13 cellular contexts compared by ENCODE assay signal in the genomic region with DNA sequence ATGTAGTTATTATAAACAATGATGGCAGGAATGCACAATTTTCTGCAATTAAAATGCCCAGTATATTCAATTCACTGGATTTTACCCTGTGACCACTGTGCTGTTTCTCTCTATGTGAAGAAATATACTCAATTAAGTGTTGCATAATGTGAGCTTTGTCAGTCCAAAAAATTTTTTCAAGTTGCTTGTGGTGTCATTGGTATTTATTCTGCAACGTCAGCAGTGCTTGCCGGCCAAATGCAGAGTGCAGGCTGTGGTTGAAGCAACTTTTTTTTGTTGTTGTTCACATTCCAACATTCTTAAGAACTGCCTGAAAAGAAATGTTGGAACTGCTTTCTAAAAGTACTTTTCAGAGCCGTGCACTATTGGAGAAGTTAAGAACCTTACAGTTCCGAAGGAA.
DNase-seq lines count a peak whose midpoint lies in the region; ATAC-seq, FAIRE-seq and TF ChIP-seq lines count a peak whose summit lies in the region.
"Had no signal": no experiment of that assay in that cellular context is flagged by ENCODE, and none has a peak within 500 bp of the region (broad histone marks: within the 10 kb centered on the region; RNA-seq: fewer than 3 reads in every experiment).

No MANE protein-coding gene starts in this region.

- DNase-seq in HTR-8/SVneo (ENCODE audit: insufficient read length, low spot score) (peak; percentile 12), epithelial cell of proximal tubule (ENCODE audit: low read depth) (peak; percentile 3), lower lobe of right lung (peak; percentile 76), tibial artery (peak; percentile 81 to 83), OCI-M2 (lab: John Stamatoyannopoulos, UW; ENCODE audit: unreplicated experiment) (no peak), DMS53 treated with DMSO at 0.1 percent for 48 hours (lab: John Stamatoyannopoulos, UW; ENCODE audit: unreplicated experiment) (no peak), DMS79 treated with DMSO at 0.1 percent for 48 hours (lab: John Stamatoyannopoulos, UW) (no peak), CD1c-positive myeloid dendritic cell (ENCODE audit: extremely low spot score) (no peak)
- DNase-seq: activated naive CD8-positive, alpha-beta T cell treated with anti-CD3 and anti-CD28 coated beads, Interleukin-2, amount 50 U/mL, for 24 hours; GF-D8; NCI-H1092 treated with DMSO at 0.1 percent for 48 hours had no signal

- H3K27ac ChIP-seq in lower lobe of right lung (no peak overlapping the region), tibial artery (peak overlapping the region in 1 of 2 donors; percentile 27)
- H3K27ac ChIP-seq: neutrophil had no signal

- TF ChIP-seq CTCF in epithelial cell of proximal tubule (conservative IDR thresholded peaks at IDR 0.05; ENCODE audit: low read depth, low read length) (no peak), lower lobe of right lung (IDR thresholded peaks at IDR 0.05) (no peak), tibial artery (IDR thresholded peaks at IDR 0.05) (no peak)

- intact Hi-C loops in lower lobe of right lung (cut with DNase I): no loop called here
- intact Hi-C loops in tibial artery (cut with DNase I; ENCODE audit: low total_unique reads): no loop called here

- H3K27me3 ChIP-seq in lower lobe of right lung (ENCODE audit: low read depth) (no peaks in the 10 kb centered on the region), tibial artery (no peaks in the 10 kb centered on the region)
- H3K27me3 ChIP-seq: neutrophil had no signal

- H3K9me3 ChIP-seq in lower lobe of right lung (no peaks in the 10 kb centered on the region), tibial artery (no peaks in the 10 kb centered on the region)
- H3K9me3 ChIP-seq: neutrophil had no signal

- H3K36me3 ChIP-seq in lower lobe of right lung: no peaks in the 10 kb centered on the region
- H3K36me3 ChIP-seq in tibial artery: no peaks in the 10 kb centered on the region
- H3K36me3 ChIP-seq: neutrophil had no signal

- no peak overlapping the region for H3K4me3 ChIP-seq in epithelial cell of proximal tubule (ENCODE audit: low read depth, low read length)
- no peak overlapping the region for H3K4me3 ChIP-seq in lower lobe of right lung
- no peak overlapping the region for H3K4me3 ChIP-seq in tibial artery

- peak; percentile 88 to 89 for ATAC-seq in lower lobe of right lung
- ATAC-seq: activated CD4-positive, CD25-positive, alpha-beta regulatory T cell treated with anti-CD3 and anti-CD28 coated beads, Interleukin-2, amount 50 U/mL, for 24 hours; activated naive CD8-positive, alpha-beta T cell treated with anti-CD3 and anti-CD28 coated beads, Interleukin-2, amount 50 U/mL, for 24 hours had no signal

- no peak for FAIRE-seq in HTR-8/SVneo (lab: Jason Lieb, UNC)

- H3K4me1 ChIP-seq in lower lobe of right lung: peaks cover 15% of the 10 kb centered on the region
- H3K4me1 ChIP-seq in tibial artery: peaks cover 0 to 14% (median 5%) of the 10 kb centered on the region in 4 donors

Comparison
In these comparisons a context has a peak if more than half of its experiments do, and no peak if none do; other contexts are left out.
1. DNase-seq: peak in HTR-8/SVneo (single experiment), epithelial cell of proximal tubule (single experiment), lower lobe of right lung (single experiment) and tibial artery (2 of 2); none in OCI-M2 (single experiment), DMS53 treated with DMSO at 0.1 percent for 48 hours (single experiment), DMS79 treated with DMSO at 0.1 percent for 48 hours (single experiment) and CD1c-positive myeloid dendritic cell (single experiment).